ENCODE assay signal across 8 cellular contexts in the genomic region with DNA sequence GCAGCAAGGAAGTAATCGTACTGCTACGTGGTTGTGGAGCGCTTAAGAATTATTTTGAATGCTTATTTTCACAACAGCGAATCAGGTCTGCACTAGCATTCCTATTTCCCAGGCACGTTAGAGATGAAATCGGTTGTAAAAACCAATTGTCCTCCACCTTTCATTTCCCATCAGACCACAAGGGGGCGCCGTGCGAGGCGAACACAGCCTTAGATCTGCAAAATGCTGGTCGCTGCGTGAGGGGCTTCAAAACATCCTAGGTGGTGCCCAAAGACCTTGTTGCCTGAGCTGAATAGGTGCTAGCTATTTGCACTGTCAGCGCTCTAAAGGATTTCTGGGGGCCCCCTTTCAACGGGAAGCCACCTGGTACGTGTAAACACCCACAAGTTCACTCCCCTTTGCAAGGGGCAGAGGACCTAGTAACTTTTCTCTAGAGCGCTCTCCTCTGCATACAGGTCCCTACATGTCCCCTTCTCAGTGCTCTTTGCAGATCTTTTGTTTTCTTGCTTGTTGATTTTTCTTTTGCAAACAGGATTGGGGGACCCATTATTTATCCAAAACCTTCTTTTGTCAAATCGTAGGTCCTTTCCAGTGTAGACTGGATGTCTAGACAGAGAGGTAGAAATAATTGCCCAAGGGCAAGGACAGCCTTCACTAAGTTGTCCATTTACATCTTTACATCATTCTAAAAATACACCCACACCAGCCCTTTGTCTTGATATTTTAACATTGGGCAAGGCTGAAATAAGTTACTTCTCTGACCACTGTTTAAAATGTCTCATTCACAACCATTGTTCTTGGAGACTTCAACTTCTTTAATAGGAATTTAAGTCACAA. TPM values are rescaled to one million over a fixed set of nuclear protein-coding genes. Genes with fewer than 3 reads are reported as not detected.
DNase-seq lines count a peak whose midpoint lies in the region; ATAC-seq and TF ChIP-seq lines count a peak whose summit lies in the region.

No MANE protein-coding gene starts in this region.

- POLR2A ChIA-PET in BJ (lab: Charles Lee), result no interaction called here

- H3K9me2 ChIP-seq in OCI-LY1 (ENCODE audit: low read depth, low read length), result no peaks in the 10 kb centered on the region

- no peaks in the 10 kb centered on the region for H3K4me1 ChIP-seq in OCI-LY1 (ENCODE audit: insufficient read depth, low read length, severe bottlenecking)
- peaks cover 5% of the 10 kb centered on the region in 2 experiments for H3K4me1 ChIP-seq in neutrophil (ENCODE audit: control insufficient read depth in 1 of 2, insufficient read depth in 1 of 2, low read depth in 1 of 2, low read length in 1 of 2)
- peaks cover 5 to 7% of the 10 kb centered on the region in 2 donors for H3K4me1 ChIP-seq in thoracic aorta (ENCODE audit: control insufficient read depth in 1 of 2, low read depth in 2 of 2)

- H4K20me1 ChIP-seq in OCI-LY1 (ENCODE audit: insufficient read depth, low read length), result no peaks in the 10 kb centered on the region

- peak; percentile 76 for TF ChIP-seq CTCF in BJ (IDR thresholded peaks at IDR 0.05; ENCODE audit: insufficient read depth, low read depth, low read length)
- peak; percentile 90 for TF ChIP-seq CTCF in OCI-LY1 (IDR thresholded peaks at IDR 0.05; ENCODE audit: low read length)
- TF ChIP-seq CTCF in neutrophil (IDR thresholded peaks at IDR 0.05), result peak; percentile 87
- peak; percentile 88 for TF ChIP-seq CTCF in thoracic aorta (IDR thresholded peaks at IDR 0.05)

- CTCF ChIA-PET in BJ (lab: Yijun Ruan, JAX), result interaction anchor here (0.7 to 3.2 kb wide), 17 partner anchors 11 to 323 kb away, joined by 3 to 16 read pairs (median 4); no protein-coding TSS in a partner anchor

- DNase-seq in BJ (ENCODE audit: low read depth) (no peak), GOT3 (lab: John Stamatoyannopoulos, UW) (peak; percentile 5), fibroblast of peridontal ligament (ENCODE audit: extremely low read depth) (peak; percentile 40), thoracic aorta (ENCODE audit: low spot score) (no peak), dedifferentiated amniotic fluid mesenchymal stem cell (ENCODE audit: extremely low spot score) (no peak)
- DNase-seq in activated T-cell treated with anti-CD3 and anti-CD28 coated beads, Interleukin-2, amount 50 U/mL, for 1 hour, result peak; percentile 79

- no peaks in the 10 kb centered on the region for H3F3A ChIP-seq in OCI-LY1 (ENCODE audit: insufficient read depth, low read length)

- H3K79me2 ChIP-seq in OCI-LY1 (ENCODE audit: insufficient read depth, low read length), result no peaks in the 10 kb centered on the region

- H3K27ac ChIP-seq in OCI-LY1 (ENCODE audit: low read depth, low read length, poor library complexity, severe bottlenecking), result no peak overlapping the region
- no peak overlapping the region for H3K27ac ChIP-seq in neutrophil
- no peak overlapping the region for H3K27ac ChIP-seq in thoracic aorta

- H3K36me3 ChIP-seq in BJ (ENCODE audit: control insufficient read depth, insufficient read depth, low read length) (no peaks in the 10 kb centered on the region), OCI-LY1 (ENCODE audit: insufficient read depth, low read length) (no peaks in the 10 kb centered on the region), neutrophil (no peaks in the 10 kb centered on the region), thoracic aorta (no peaks in the 10 kb centered on the region)

- ATAC-seq in thoracic aorta (ENCODE audit: insufficient number of reproducible peaks, low FRiP score, low read depth), result peak; percentile 40

- H3K9me3 ChIP-seq in OCI-LY1 (ENCODE audit: low read length) (no peaks in the 10 kb centered on the region), neutrophil (no peaks in the 10 kb centered on the region), thoracic aorta (no peaks in the 10 kb centered on the region)

- no peak overlapping the region for H2AFZ ChIP-seq in OCI-LY1 (ENCODE audit: low read length)

- H3K4me2 ChIP-seq in OCI-LY1 (ENCODE audit: low read length), result no peak overlapping the region

- H3K4me3 ChIP-seq in BJ (ENCODE audit: low read depth, low read length), result no peak overlapping the region
- no peak overlapping the region for H3K4me3 ChIP-seq in OCI-LY1 (ENCODE audit: low read depth, low read length, poor library complexity, severe bottlenecking)
- no peak overlapping the region for H3K4me3 ChIP-seq in neutrophil (ENCODE audit: low read depth in 1 of 2, low read length in 1 of 2)
- peak overlapping the region; percentile 31 for H3K4me3 ChIP-seq in thoracic aorta

- no peaks in the 10 kb centered on the region for H3K27me3 ChIP-seq in BJ (ENCODE audit: control insufficient read depth, insufficient read depth, low read length)
- H3K27me3 ChIP-seq in OCI-LY1 (ENCODE audit: insufficient read depth, low read length), result no peaks in the 10 kb centered on the region
- no peaks in the 10 kb centered on the region for H3K27me3 ChIP-seq in neutrophil
- H3K27me3 ChIP-seq in thoracic aorta (replicated peaks; ENCODE audit: insufficient read depth), result no peaks in the 10 kb centered on the region

- H3K9ac ChIP-seq in OCI-LY1 (ENCODE audit: low read length), result no peak overlapping the region

RNA-seq across cellular contexts. Expression of a gene that starts 59.7 kb away (rescaled TPM):
- polyA plus RNA-seq in BJ (2011; rRNA removed), result 21.3 and 25.6 TPM in 2 replicates
- polyA minus RNA-seq in BJ (2011; rRNA and poly(A)+ RNA removed), result 34.9 and 48.1 TPM in 2 replicates
- 100 to 1,000 TPM; 122 to 181 TPM for total RNA-seq in thoracic aorta

Comparison
In these comparisons a context has a peak if more than half of its experiments do, and no peak if none do; other contexts are left out.
1. DNase-seq: peak in GOT3 (single experiment), activated T-cell treated with anti-CD3 and anti-CD28 coated beads, Interleukin-2, amount 50 U/mL, for 1 hour (single experiment) and fibroblast of peridontal ligament (single experiment); none in BJ (single experiment), thoracic aorta (single experiment) and dedifferentiated amniotic fluid mesenchymal stem cell (single experiment).
2. Peak in every context shown above with its lines, with median percentiles within 50 percentile points of each other: CTCF ChIP-seq.